Comparison of ENCODE assay signal across 19 cellular contexts in genomic region chr10:35268323-35268722, GRCh38.
"Had no signal": no experiment of that assay in that cellular context is flagged by ENCODE, and none has a peak within 500 bp of the region (broad histone marks: within the 10 kb centered on the region; RNA-seq: fewer than 3 reads in every experiment).

No MANE protein-coding gene starts in this region.

- H3K9me3 ChIP-seq: left lung, pancreas, testis had no signal

- H3K4me1 ChIP-seq: pancreas, testis had no signal

- H2AFZ ChIP-seq: neural progenitor cell had no signal

- H3K27me3 ChIP-seq: brain microvascular endothelial cell, left lung, neural progenitor cell, pancreas, testis had no signal

- H3K36me3 Mint-ChIP-seq: activated CD4-positive, alpha-beta memory T cell treated with anti-CD3 and anti-CD28 coated beads for 36 hours; activated naive CD8-positive, alpha-beta T cell treated with anti-CD3 and anti-CD28 coated beads, Interleukin-2, amount 10 ng/mL, durations not matched to agents 7 days and 5 days; neural progenitor cell had no signal

- H3K27ac ChIP-seq: brain microvascular endothelial cell, coronary artery, left lung, neural progenitor cell, pancreas, testis had no signal

- H3K4me1 Mint-ChIP-seq: central memory CD8-positive, alpha-beta T cell had no signal

- H3K27ac Mint-ChIP-seq: activated B cell treated with CpG ODN at 0.5 μM for 24 hours; activated CD4-positive, alpha-beta memory T cell treated with anti-CD3 and anti-CD28 coated beads for 36 hours; activated naive CD8-positive, alpha-beta T cell treated with anti-CD3 and anti-CD28 coated beads, Interleukin-2, amount 10 ng/mL, durations not matched to agents 7 days and 5 days; neural progenitor cell had no signal

- H3K4me3 Mint-ChIP-seq: activated B cell treated with CpG ODN at 0.5 μM for 24 hours; activated CD4-positive, alpha-beta memory T cell treated with anti-CD3 and anti-CD28 coated beads for 36 hours; activated naive CD8-positive, alpha-beta T cell treated with anti-CD3 and anti-CD28 coated beads, Interleukin-2, amount 10 ng/mL, durations not matched to agents 7 days and 5 days; central memory CD8-positive, alpha-beta T cell; neural progenitor cell had no signal

- H3K36me3 ChIP-seq: brain microvascular endothelial cell, left lung, neural progenitor cell, pancreas had no signal

- H3K4me2 ChIP-seq: neural progenitor cell, smooth muscle cell had no signal

- H3K4me3 ChIP-seq: coronary artery, left lung, neural progenitor cell, pancreas, smooth muscle cell, testis had no signal

- DNase-seq: activated B cell treated with CpG ODN at 0.5 μM for 24 hours; activated CD4-positive, alpha-beta memory T cell treated with anti-CD3 and anti-CD28 coated beads for 36 hours; activated CD4-positive, alpha-beta T cell treated with anti-CD3 and anti-CD28 coated beads for 4 hours; activated naive CD4-positive, alpha-beta T cell; activated naive CD8-positive, alpha-beta T cell treated with anti-CD3 and anti-CD28 coated beads, Interleukin-2, amount 10 ng/mL, durations not matched to agents 7 days and 5 days; effector CD4-positive, alpha-beta T cell; kidney; mammary epithelial cell; pancreas; stimulated activated CD4-positive, alpha-beta T cell treated with anti-CD3 and anti-CD28 coated beads, Interleukin-4, amount 100 ng/mL, for 1 hour; SW 1271; T-helper 2 cell; testis had no signal
